Comparison of ENCODE assay signal across 12 cellular contexts in the genomic region with DNA sequence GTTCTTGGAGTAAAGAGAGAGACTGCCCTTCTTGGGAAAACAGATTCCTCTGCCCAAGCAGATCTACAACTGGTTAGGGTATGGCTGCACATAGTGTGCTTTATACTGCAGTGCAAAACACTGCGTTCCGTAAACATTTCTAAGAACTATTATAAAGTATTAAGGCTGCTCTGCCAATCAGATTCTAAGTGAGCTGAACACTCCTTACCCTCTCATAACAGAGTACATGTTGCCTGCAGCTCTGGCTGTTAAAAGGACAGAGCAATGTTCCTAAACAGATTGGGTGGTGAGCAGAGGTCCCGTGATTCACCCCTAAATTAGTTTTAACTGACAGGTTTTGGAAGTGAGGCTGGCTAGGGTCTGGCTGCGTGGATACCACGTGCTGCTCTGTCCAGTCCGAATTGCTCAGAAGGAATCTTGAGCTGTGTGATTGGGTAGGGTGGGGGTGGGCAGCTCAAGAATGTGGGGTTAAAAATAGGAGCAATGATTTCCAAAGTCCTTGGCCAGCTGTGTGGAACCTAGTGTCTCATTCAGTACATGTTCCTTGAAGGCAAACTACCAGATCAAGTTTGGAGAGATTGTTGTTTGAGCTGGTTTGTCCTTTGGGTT.
DNase-seq lines count a peak whose midpoint lies in the region; ATAC-seq and TF ChIP-seq lines count a peak whose summit lies in the region.
"Had no signal": no experiment of that assay in that cellular context is flagged by ENCODE, and none has a peak within 500 bp of the region (broad histone marks: within the 10 kb centered on the region; RNA-seq: fewer than 3 reads in every experiment).

No MANE protein-coding gene starts in this region.

- ATAC-seq in Right ventricle myocardium superior (ENCODE audit: poor library complexity) (peak; percentile 95), upper lobe of right lung (peak; percentile 94), HG03442 (IDR thresholded peaks at IDR 0.05; ENCODE audit: unreplicated experiment) (no peak)

- H3K4me1 Mint-ChIP-seq in endodermal cell = no peaks in the 10 kb centered on the region
- H3K4me1 Mint-ChIP-seq: central memory CD8-positive, alpha-beta T cell had no signal

- no peaks in the 10 kb centered on the region for H3K9me3 ChIP-seq in adrenal gland (replicated peaks in 1 of 3)
- H3K9me3 ChIP-seq in neuronal stem cell (replicated peaks in 1 of 2; ENCODE audit: control insufficient read depth in 2 of 2, insufficient read depth in 1 of 2, low read depth in 1 of 2, low read length in 2 of 2) = no peaks in the 10 kb centered on the region
- H3K9me3 ChIP-seq in upper lobe of right lung = no peaks in the 10 kb centered on the region
- no peaks in the 10 kb centered on the region for H3K9me3 ChIP-seq in endodermal cell (ENCODE audit: control insufficient read depth, low read length)

- H3K36me3 ChIP-seq in adrenal gland (replicated peaks in 1 of 2) (no peaks in the 10 kb centered on the region), neuronal stem cell (replicated peaks in 1 of 2; ENCODE audit: control insufficient read depth in 2 of 2, insufficient read depth in 2 of 2, low read length in 2 of 2) (no peaks in the 10 kb centered on the region), upper lobe of right lung (no peaks in the 10 kb centered on the region), endodermal cell (ENCODE audit: control insufficient read depth, insufficient read depth, low read length) (no peaks in the 10 kb centered on the region)

- no peak overlapping the region for H2BK15ac ChIP-seq in neuronal stem cell (ENCODE audit: low read length)

- H3K36me3 Mint-ChIP-seq in endodermal cell (ENCODE audit: low read depth) = peaks cover 21% of the 10 kb centered on the region

- H2BK12ac ChIP-seq in neuronal stem cell (ENCODE audit: low read length) = no peak overlapping the region

- TF ChIP-seq CTCF in adrenal gland (IDR thresholded peaks at IDR 0.05) (no peak), upper lobe of right lung (IDR thresholded peaks at IDR 0.05) (no peak), endodermal cell (conservative IDR thresholded peaks at IDR 0.05) (no peak)

- no peak overlapping the region for H4K8ac ChIP-seq in neuronal stem cell (ENCODE audit: low read depth, low read length)

- H2AK5ac ChIP-seq in neuronal stem cell (ENCODE audit: low read depth, low read length) = no peak overlapping the region

- H2BK5ac ChIP-seq in neuronal stem cell (ENCODE audit: low read length) = no peak overlapping the region

- no peaks in the 10 kb centered on the region for H3K79me1 ChIP-seq in neuronal stem cell (ENCODE audit: low read depth, low read length)

- peaks cover 3% of the 10 kb centered on the region for H3K9me3 Mint-ChIP-seq in endodermal cell
- H3K9me3 Mint-ChIP-seq: central memory CD8-positive, alpha-beta T cell; T-helper 2 cell treated with Interferon-gamma antibody and Interleukin-4, amounts not matched to agents 5 μg/mL and 100 μg/mL, for 36 hours had no signal

- no peak overlapping the region for H3K23ac ChIP-seq in neuronal stem cell (ENCODE audit: low read depth, low read length, poor library complexity)

- H3K4me1 ChIP-seq in adrenal gland (replicated peaks in 1 of 2) = peaks cover 0 to 12% of the 10 kb centered on the region in 2 donors
- H3K4me1 ChIP-seq in neuronal stem cell (ENCODE audit: control insufficient read depth in 2 of 2, insufficient read depth in 1 of 2, low read depth in 1 of 2, low read length in 2 of 2) = peaks cover 0 to 3% of the 10 kb centered on the region in 2 donors
- H3K4me1 ChIP-seq in upper lobe of right lung = peaks cover 16% of the 10 kb centered on the region
- H3K4me1 ChIP-seq in endodermal cell (ENCODE audit: control insufficient read depth, insufficient read depth, low read length) = no peaks in the 10 kb centered on the region

- no peak overlapping the region for H4K91ac ChIP-seq in neuronal stem cell (ENCODE audit: low read depth, low read length, poor library complexity)

- no peak overlapping the region for H3K4ac ChIP-seq in neuronal stem cell (ENCODE audit: low read length)

- no peak overlapping the region for H3K18ac ChIP-seq in neuronal stem cell (ENCODE audit: low read length)

- 23 to 51% (median 39%) methylated on average over 6 of the region's 6 CpGs for WGBS in adrenal gland, 4 donors
- WGBS in neuronal stem cell (ENCODE audit: extremely low coverage in 2 of 2, insufficient read length in 2 of 2, insufficient replicate concordance in 1 of 2), 2 donors = no CpG with 5 or more reads among the region's 6 CpGs
- 89 to 93% methylated on average over 6 of the region's 6 CpGs for WGBS in endodermal cell (ENCODE audit: insufficient coverage in 1 of 2, insufficient read length in 1 of 2), 2 experiments

- DNase-seq in adrenal gland (peak; percentile 20 to 90 (median 72)), Right ventricle myocardium superior (peak; percentile 78), neuronal stem cell (ENCODE audit: low spot score) (no peak), upper lobe of right lung (peak; percentile 68), SKM-1 (lab: John Stamatoyannopoulos, UW; ENCODE audit: unreplicated experiment) (no peak), endodermal cell (no peak)
- DNase-seq in NK-92 treated with Interleukin-12 subunit alpha and Interleukin-12 subunit beta, amount 100 ng/mL, for 24 hours (lab: John Stamatoyannopoulos, UW) = no peak
- DNase-seq: DMS79, NCI-H82 had no signal

- no peak overlapping the region for H2BK120ac ChIP-seq in neuronal stem cell (ENCODE audit: low read depth, low read length)

- H2AFZ ChIP-seq in neuronal stem cell (ENCODE audit: low read length) = peak overlapping the region; percentile 54

- no peak overlapping the region for H3K4me2 ChIP-seq in neuronal stem cell (ENCODE audit: insufficient read depth, low read length, poor library complexity, severe bottlenecking)

- H3K27me3 ChIP-seq in adrenal gland = no peaks in the 10 kb centered on the region
- no peaks in the 10 kb centered on the region for H3K27me3 ChIP-seq in neuronal stem cell (ENCODE audit: control insufficient read depth in 3 of 3, insufficient read depth in 3 of 3, low read depth in 1 of 3, low read length in 3 of 3)
- no peaks in the 10 kb centered on the region for H3K27me3 ChIP-seq in upper lobe of right lung
- H3K27me3 ChIP-seq in endodermal cell (ENCODE audit: control insufficient read depth, insufficient read depth, low read length, poor library complexity, severe bottlenecking) = no peaks in the 10 kb centered on the region

- TF ChIP-seq POLR2A in adrenal gland (IDR thresholded peaks at IDR 0.05) = peak in 1 of 2 donors; percentile 27

- intact Hi-C loops in adrenal gland (cut with DNase I) (no loop called here), Right ventricle myocardium superior (cut with DNase I) (loop anchor here (10.0 kb wide), 2 partner anchors 111 to 581 kb away; no protein-coding TSS in a partner anchor), upper lobe of right lung (cut with DNase I) (no loop called here)

- H3K9ac ChIP-seq in neuronal stem cell (ENCODE audit: low read depth, low read length, poor library complexity) (no peak overlapping the region), endodermal cell (ENCODE audit: extremely low read depth, low read length, poor library complexity, severe bottlenecking) (no peak overlapping the region)

- H3K14ac ChIP-seq in neuronal stem cell (ENCODE audit: low read length) = no peak overlapping the region

- H3K27ac Mint-ChIP-seq in endodermal cell = no peak overlapping the region
- H3K27ac Mint-ChIP-seq: T-helper 2 cell treated with Interferon-gamma antibody and Interleukin-4, amounts not matched to agents 5 μg/mL and 100 μg/mL, for 36 hours had no signal

- H3K4me3 Mint-ChIP-seq in endodermal cell = no peak overlapping the region
- H3K4me3 Mint-ChIP-seq: central memory CD8-positive, alpha-beta T cell; T-helper 2 cell treated with Interferon-gamma antibody and Interleukin-4, amounts not matched to agents 5 μg/mL and 100 μg/mL, for 36 hours had no signal

- H3K4me3 ChIP-seq in adrenal gland = no peak overlapping the region
- H3K4me3 ChIP-seq in neuronal stem cell (ENCODE audit: low read length in 2 of 2) = no peak overlapping the region
- H3K4me3 ChIP-seq in upper lobe of right lung = no peak overlapping the region
- no peak overlapping the region for H3K4me3 ChIP-seq in endodermal cell (ENCODE audit: low read length)

- H3K27ac ChIP-seq in adrenal gland = peak overlapping the region in 2 of 5 donors; percentile 43 to 58
- H3K27ac ChIP-seq in neuronal stem cell (replicated peaks; ENCODE audit: low read length) = no peak overlapping the region
- H3K27ac ChIP-seq in upper lobe of right lung = peak overlapping the region; percentile 68
- H3K27ac ChIP-seq in endodermal cell (ENCODE audit: low read depth, low read length) = no peak overlapping the region

- no peaks in the 10 kb centered on the region for H3K27me3 Mint-ChIP-seq in endodermal cell (ENCODE audit: insufficient read depth)
- H3K27me3 Mint-ChIP-seq: central memory CD8-positive, alpha-beta T cell had no signal

Comparison
In these comparisons a context has a peak if more than half of its experiments do, and no peak if none do; other contexts are left out.
1. DNase-seq: peak in adrenal gland (7 of 7), Right ventricle myocardium superior (single experiment) and upper lobe of right lung (single experiment); none in neuronal stem cell (single experiment), NK-92 treated with Interleukin-12 subunit alpha and Interleukin-12 subunit beta, amount 100 ng/mL, for 24 hours (single experiment), SKM-1 (single experiment) and endodermal cell (single experiment).